Comparison of ENCODE assay signal across 7 cellular contexts in the genomic region with DNA sequence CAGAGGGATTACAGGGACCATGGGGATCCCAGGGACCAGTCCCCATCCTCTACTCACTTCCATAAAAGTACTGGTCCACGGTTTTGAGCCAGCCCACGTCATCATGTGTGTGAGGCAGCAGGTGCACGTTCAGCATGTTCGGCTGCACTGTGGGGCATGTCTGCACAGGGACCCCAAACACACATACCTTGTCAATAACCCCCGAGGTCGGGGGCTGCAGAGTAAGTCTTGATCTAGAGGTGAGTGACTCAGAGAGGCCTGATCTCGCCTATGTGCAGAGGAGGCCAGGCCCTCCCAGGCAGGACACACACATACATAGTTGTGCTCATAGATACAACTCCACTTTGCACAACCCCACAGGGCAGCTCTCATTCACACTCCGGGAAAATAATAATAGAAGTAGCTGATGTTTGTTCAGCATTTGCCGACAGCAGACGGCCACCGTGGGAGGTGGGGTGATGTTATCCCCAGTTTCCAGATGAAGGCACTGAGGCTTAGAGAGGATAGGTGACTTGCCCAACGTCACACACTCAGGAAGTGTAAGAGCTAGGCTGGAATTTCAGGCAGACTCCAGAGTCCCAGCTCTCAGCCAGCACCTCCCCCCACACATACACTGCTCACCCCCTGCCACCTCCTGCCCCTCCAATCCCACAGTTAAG. TPM values are rescaled to one million over a fixed set of nuclear protein-coding genes. Genes with fewer than 3 reads are reported as not detected.
DNase-seq lines count a peak whose midpoint lies in the region; ATAC-seq and TF ChIP-seq lines count a peak whose summit lies in the region.

No MANE protein-coding gene starts in this region.

- H3K79me2 ChIP-seq in HCT116 (ENCODE audit: insufficient read depth, low read length): peaks cover 25% of the 10 kb centered on the region; the same call in 1 of the 2 replicates

- DNase-seq in HCT116 (ENCODE audit: low read depth, low spot score): no peak
- DNase-seq in foreskin fibroblast: no peak
- DNase-seq in T1000 (lab: John Stamatoyannopoulos, UW): no peak
- DNase-seq in NCI-H1092 (lab: John Stamatoyannopoulos, UW): no peak
- no peak for DNase-seq in head of caudate nucleus

- peak overlapping the region; percentile 61 to 84 for H3K4me3 ChIP-seq in HCT116 (replicated peaks in 1 of 2; ENCODE audit: low read depth in 1 of 2, low read length in 2 of 2)
- H3K4me3 ChIP-seq in foreskin fibroblast (ENCODE audit: low read depth in 1 of 2, low read length in 2 of 2): peak overlapping the region; percentile 91 to 92
- peak overlapping the region; percentile 52 to 80 (median 63) for H3K4me3 ChIP-seq in skin epidermis

- no peaks in the 10 kb centered on the region for H3K27me3 ChIP-seq in HCT116 (ENCODE audit: insufficient read depth, low read length)

- RAD21 ChIA-PET in HCT116 (lab: Charles Lee; ENCODE audit: low non-redundant PET in 1 of 2, low total read pairs in 2 of 2, uncharacterized antibody in 2 of 2, unreplicated experiment in 2 of 2): no interaction called here

- H3K4me1 ChIP-seq in HCT116 (ENCODE audit: control insufficient read depth in 1 of 2, insufficient read depth in 2 of 2, low read length in 2 of 2): peaks cover 19 to 37% of the 10 kb centered on the region in 2 experiments

- TF ChIP-seq CTCF in HCT116 (IDR thresholded peaks at IDR 0.05 in 2 of 3, conservative IDR thresholded peaks at IDR 0.05 in 1 of 3; ENCODE audit: borderline replicate concordance in 1 of 3, insufficient read depth in 1 of 3, low read depth in 2 of 3, low read length in 2 of 3) (no peak), VCaP (conservative IDR thresholded peaks at IDR 0.05) (no peak), foreskin fibroblast (IDR thresholded peaks at IDR 0.05; ENCODE audit: low read depth, low read length) (no peak)

- H3K4me2 ChIP-seq in HCT116 (ENCODE audit: low read length): peak overlapping the region; percentile 92

- no peaks in the 10 kb centered on the region for H3K9me3 ChIP-seq in HCT116 (ENCODE audit: control insufficient read depth in 1 of 2, insufficient read depth in 1 of 2, low read depth in 1 of 2, low read length in 2 of 2)

- no peaks in the 10 kb centered on the region for H3K9me2 ChIP-seq in HCT116 (ENCODE audit: insufficient read depth)

- ATAC-seq in HCT116: no peak

- H2AFZ ChIP-seq in HCT116 (ENCODE audit: low read depth, low read length, poor library complexity, severe bottlenecking): no peak overlapping the region

- peak overlapping the region; percentile 76 for H3K9ac ChIP-seq in HCT116 (ENCODE audit: low read length)

- no peak for TF ChIP-seq POLR2A in HCT116 (IDR thresholded peaks at IDR 0.05; ENCODE audit: borderline replicate concordance, extremely low read depth, insufficient read depth, insufficient read length)

- peaks cover 0 to 10% of the 10 kb centered on the region in 2 experiments; a peak in 2 of 4 replicates for H3K36me3 ChIP-seq in HCT116 (ENCODE audit: control insufficient read depth in 1 of 2, insufficient read depth in 2 of 2, low read length in 2 of 2)

- H4K20me1 ChIP-seq in HCT116 (ENCODE audit: insufficient read depth): no peaks in the 10 kb centered on the region

- POLR2A ChIA-PET in HCT116 (lab: Charles Lee): no interaction called here

- H3K27ac ChIP-seq in HCT116 (ENCODE audit: low read depth, low read length) (peak overlapping the region; percentile 58), VCaP (peak overlapping the region; percentile 72; the same call in 1 of the 2 replicates), skin epidermis (peak overlapping the region in 20 of 21 experiments; percentile 59 to 90 (median 80))

- CTCF ChIA-PET in HCT116 (lab: Charles Lee): interaction anchor here (1.2 kb wide), 1 partner anchor 55 kb away, joined by 3 read pairs; no protein-coding TSS in a partner anchor

- BruUV-seq in HCT116 (replicated peaks; lab: Mats Ljungman, UMichigan): no TSS peak

- no peak for TF ChIP-seq RAD21 in HCT116 (IDR thresholded peaks at IDR 0.05; ENCODE audit: low read depth)

- intact Hi-C loops in HCT116 (cut with micrococcal nuclease): loop anchor here (5.0 to 10.0 kb wide), 2 partner anchors 53 to 741 kb away; partner anchors contain the start of genes ZNF490, ZNF700 and ZNF791
- intact Hi-C loops in head of caudate nucleus (cut with DNase I): loop anchor here (10.0 kb wide), 1 partner anchor 101 kb away; no protein-coding TSS in a partner anchor

TF ChIP-seq in HCT116, 20 proteins besides CTCF, POLR2A, EP300 and RAD21:
- TF ChIP-seq, protein P1, sequence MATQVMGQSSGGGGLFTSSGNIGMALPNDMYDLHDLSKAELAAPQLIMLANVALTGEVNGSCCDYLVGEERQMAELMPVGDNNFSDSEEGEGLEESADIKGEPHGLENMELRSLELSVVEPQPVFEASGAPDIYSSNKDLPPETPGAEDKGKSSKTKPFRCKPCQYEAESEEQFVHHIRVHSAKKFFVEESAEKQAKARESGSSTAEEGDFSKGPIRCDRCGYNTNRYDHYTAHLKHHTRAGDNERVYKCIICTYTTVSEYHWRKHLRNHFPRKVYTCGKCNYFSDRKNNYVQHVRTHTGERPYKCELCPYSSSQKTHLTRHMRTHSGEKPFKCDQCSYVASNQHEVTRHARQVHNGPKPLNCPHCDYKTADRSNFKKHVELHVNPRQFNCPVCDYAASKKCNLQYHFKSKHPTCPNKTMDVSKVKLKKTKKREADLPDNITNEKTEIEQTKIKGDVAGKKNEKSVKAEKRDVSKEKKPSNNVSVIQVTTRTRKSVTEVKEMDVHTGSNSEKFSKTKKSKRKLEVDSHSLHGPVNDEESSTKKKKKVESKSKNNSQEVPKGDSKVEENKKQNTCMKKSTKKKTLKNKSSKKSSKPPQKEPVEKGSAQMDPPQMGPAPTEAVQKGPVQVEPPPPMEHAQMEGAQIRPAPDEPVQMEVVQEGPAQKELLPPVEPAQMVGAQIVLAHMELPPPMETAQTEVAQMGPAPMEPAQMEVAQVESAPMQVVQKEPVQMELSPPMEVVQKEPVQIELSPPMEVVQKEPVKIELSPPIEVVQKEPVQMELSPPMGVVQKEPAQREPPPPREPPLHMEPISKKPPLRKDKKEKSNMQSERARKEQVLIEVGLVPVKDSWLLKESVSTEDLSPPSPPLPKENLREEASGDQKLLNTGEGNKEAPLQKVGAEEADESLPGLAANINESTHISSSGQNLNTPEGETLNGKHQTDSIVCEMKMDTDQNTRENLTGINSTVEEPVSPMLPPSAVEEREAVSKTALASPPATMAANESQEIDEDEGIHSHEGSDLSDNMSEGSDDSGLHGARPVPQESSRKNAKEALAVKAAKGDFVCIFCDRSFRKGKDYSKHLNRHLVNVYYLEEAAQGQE (IDR thresholded peaks at IDR 0.05; ENCODE audit: low read depth): no peak
- TF ChIP-seq ATF3 (IDR thresholded peaks at IDR 0.05) (no peak), TCF7L2 (IDR thresholded peaks at IDR 0.05; ENCODE audit: borderline replicate concordance, extremely low read depth, insufficient read depth, insufficient read length) (no peak), YY1 (IDR thresholded peaks at IDR 0.05; ENCODE audit: extremely low read depth, insufficient replicate concordance, low read depth, low read length) (no peak), CBX3 (IDR thresholded peaks at IDR 0.05; ENCODE audit: low read depth) (no peak), ZNF274 (IDR thresholded peaks at IDR 0.05; ENCODE audit: low read depth, low read length) (no peak)

RNA-seq across cellular contexts. Expression of gene MAN2B1, which starts 0.8 kb away (rescaled TPM):
- 48.3 TPM for total RNA-seq in HCT116 (2021; ENCODE audit: unreplicated experiment)
- polyA plus RNA-seq in HCT116 (2012): 25.3 and 29.8 TPM in 2 replicates

RNA-seq across cellular contexts. Expression of gene WDR83, which starts 0.8 kb away (rescaled TPM):
- total RNA-seq in HCT116 (2021; ENCODE audit: unreplicated experiment): 20.1 TPM
- polyA plus RNA-seq in HCT116 (2012): 17.9 and 22.8 TPM in 2 replicates

RNA-seq across cellular contexts. Expression of gene DHPS, which starts 15.9 kb away (rescaled TPM):
- total RNA-seq in HCT116 (2021; ENCODE audit: unreplicated experiment): 134 TPM
- 136 and 148 TPM in 2 replicates for polyA plus RNA-seq in HCT116 (2012)

RNA-seq across cellular contexts. Expression of gene GNG14, which starts 22.0 kb away (rescaled TPM):
- not detected for total RNA-seq in HCT116 (2021; ENCODE audit: unreplicated experiment)
- 0.25 TPM in 1 of 2 replicates, not detected in the other for polyA plus RNA-seq in HCT116 (2012)

RNA-seq across cellular contexts. Expression of gene FBXW9, which starts 30.7 kb away (rescaled TPM):
- 14.0 TPM for total RNA-seq in HCT116 (2021; ENCODE audit: unreplicated experiment)
- polyA plus RNA-seq in HCT116 (2012): 10.7 and 12.5 TPM in 2 replicates
